8 cellular contexts compared by ENCODE assay signal in the genomic region with DNA sequence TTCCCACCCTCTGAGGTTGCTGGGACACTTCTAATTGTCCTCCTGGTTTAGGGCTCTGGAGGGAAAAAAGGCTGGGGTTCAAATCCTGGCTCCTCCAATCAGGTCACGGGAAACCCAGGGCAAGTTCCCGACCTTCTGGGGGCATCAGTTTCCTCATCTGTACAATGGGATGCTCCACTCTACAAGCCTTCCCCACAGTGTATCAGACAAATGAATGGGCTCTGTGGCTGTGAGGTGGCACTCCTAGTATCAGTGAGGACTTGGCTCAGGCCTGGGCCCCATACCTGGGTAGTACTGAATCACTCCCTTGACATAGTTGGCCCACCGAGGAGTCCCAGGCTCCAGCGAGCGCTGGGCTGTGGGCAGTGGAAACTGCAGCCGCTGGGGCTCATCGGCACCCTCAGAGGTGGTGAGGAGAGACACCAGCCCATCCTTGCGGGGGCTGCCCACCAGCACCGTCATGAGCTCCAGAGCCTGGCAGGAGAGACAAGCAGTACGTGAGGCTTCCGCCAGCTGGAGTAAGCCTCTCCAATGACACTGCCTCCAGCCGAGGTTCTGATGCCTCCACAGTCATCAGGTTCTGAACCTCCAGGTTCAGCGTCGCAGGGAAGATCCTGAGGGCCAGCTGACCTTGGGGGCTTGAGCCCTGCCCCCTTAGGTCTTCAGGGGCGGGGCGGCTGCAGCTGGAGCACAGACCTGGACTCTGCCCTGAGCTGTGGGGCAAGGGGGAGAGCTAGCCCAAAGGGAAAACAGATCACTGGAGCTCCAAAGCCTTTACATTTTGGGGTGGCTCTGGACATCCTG. TPM values are rescaled to one million over a fixed set of nuclear protein-coding genes. Genes with fewer than 3 reads are reported as not detected.
DNase-seq lines count a peak whose midpoint lies in the region; ATAC-seq and TF ChIP-seq lines count a peak whose summit lies in the region.

No MANE protein-coding gene starts in this region.

- H3K9me3 Mint-ChIP-seq in H9 (no peaks in the 10 kb centered on the region), activated B cell treated with CpG ODN at 0.5 μM for 24 hours (no peaks in the 10 kb centered on the region)

- H2BK20ac ChIP-seq in H9 (ENCODE audit: low read depth, low read length, poor library complexity, severe bottlenecking) = no peak overlapping the region

- no peak overlapping the region for H3T11ph ChIP-seq in H9 (ENCODE audit: low read length)

- H3K4me3 ChIP-seq in iPS DF 6.9 (ENCODE audit: low read length) (peak overlapping the region; percentile 58; the same call in 1 of the 2 replicates), smooth muscle cell (peak overlapping the region; percentile 75)

- no peak overlapping the region for H4K91ac ChIP-seq in H9 (ENCODE audit: insufficient read length, low read depth, low read length)

- H4K5ac ChIP-seq in H9 (ENCODE audit: insufficient read length, low read depth, low read length) = no peak overlapping the region

- H3K4me3 Mint-ChIP-seq in H9 (peak overlapping the region; percentile 64 to 80), activated B cell treated with CpG ODN at 0.5 μM for 24 hours (peak overlapping the region; percentile 81)

- H3K27ac ChIP-seq in H9 (ENCODE audit: insufficient read length, low read depth, low read length) (no peak overlapping the region), iPS DF 6.9 (ENCODE audit: low read length) (no peak overlapping the region), smooth muscle cell (ENCODE audit: low read depth) (no peak overlapping the region)

- TF ChIP-seq CTCF in H9 (conservative IDR thresholded peaks at IDR 0.05) (no peak), activated B cell treated with CpG ODN at 0.5 μM for 24 hours (IDR thresholded peaks at IDR 0.05) (no peak), smooth muscle cell (IDR thresholded peaks at IDR 0.05; ENCODE audit: borderline replicate concordance, insufficient read depth, poor library complexity, severe bottlenecking) (no peak)

- no CpG with 5 or more reads among the region's 16 CpGs for WGBS in H9 (ENCODE audit: extremely low coverage, insufficient read length, low lambda C conversion rate)
- no CpG with 5 or more reads among the region's 16 CpGs for WGBS in iPS DF 6.9 (ENCODE audit: insufficient coverage, insufficient read length)
- 69% methylated on average over 13 of the region's 16 CpGs for WGBS in smooth muscle cell (ENCODE audit: low lambda C conversion rate)

- H3K36me3 ChIP-seq in iPS DF 6.9 (ENCODE audit: control insufficient read depth, insufficient read depth, low read length) (no peaks in the 10 kb centered on the region), smooth muscle cell (ENCODE audit: low read depth) (no peaks in the 10 kb centered on the region)

- H2AFZ ChIP-seq in H9 (ENCODE audit: low read length) = no peak overlapping the region
- H2AFZ ChIP-seq in smooth muscle cell (ENCODE audit: low read depth) = peak overlapping the region; percentile 67

- no peak overlapping the region for H3K9ac ChIP-seq in H9 (ENCODE audit: extremely low read depth, insufficient read length, low read length)
- H3K9ac ChIP-seq in smooth muscle cell (ENCODE audit: low read depth) = peak overlapping the region; percentile 69

- H3K4me2 ChIP-seq in H9 (ENCODE audit: insufficient read depth, insufficient read length, low read length) (peak overlapping the region; percentile 48), smooth muscle cell (peak overlapping the region; percentile 90)

- H2BK5ac ChIP-seq in H9 (ENCODE audit: insufficient read length, low read length) = no peak overlapping the region

- H4K20me1 ChIP-seq in H9 (ENCODE audit: control insufficient read depth, insufficient read depth, insufficient read length) = no peaks in the 10 kb centered on the region
- H4K20me1 ChIP-seq in smooth muscle cell (ENCODE audit: low read depth) = no peaks in the 10 kb centered on the region

- no peak overlapping the region for H2BK12ac ChIP-seq in H9 (ENCODE audit: insufficient read length, low read depth, low read length)

- peaks cover 2% of the 10 kb centered on the region; the same call in 1 of the 2 replicates for H3K27me3 Mint-ChIP-seq in H9 (ENCODE audit: low read depth)
- no peaks in the 10 kb centered on the region for H3K27me3 Mint-ChIP-seq in activated B cell treated with CpG ODN at 0.5 μM for 24 hours

- H3K4me1 ChIP-seq in H9 (ENCODE audit: insufficient read depth, low read length) (no peaks in the 10 kb centered on the region), iPS DF 6.9 (ENCODE audit: control insufficient read depth, insufficient read depth, low read length) (peaks cover 3% of the 10 kb centered on the region), smooth muscle cell (ENCODE audit: low read depth) (peaks cover 8% of the 10 kb centered on the region)

- H2BK15ac ChIP-seq in H9 (ENCODE audit: low read depth, low read length) = no peak overlapping the region

- H3K9me3 ChIP-seq in H9 (ENCODE audit: control insufficient read depth, low read depth, low read length) (no peaks in the 10 kb centered on the region), iPS DF 6.9 (ENCODE audit: control insufficient read depth, insufficient read depth, low read length) (no peaks in the 10 kb centered on the region), smooth muscle cell (replicated peaks; ENCODE audit: low read depth) (no peaks in the 10 kb centered on the region)

- ATAC-seq in activated B cell treated with CpG ODN at 0.5 μM for 24 hours (ENCODE audit: low read depth) (no peak), HG03095 (IDR thresholded peaks at IDR 0.05; ENCODE audit: unreplicated experiment) (no peak), GM21825 (IDR thresholded peaks at IDR 0.05; ENCODE audit: unreplicated experiment) (no peak)

- POLR2A ChIA-PET in activated B cell treated with CpG ODN at 0.5 μM for 24 hours (lab: Charles Lee) = interaction anchor here (0.6 to 8.2 kb wide), 15 partner anchors 10 to 216 kb away, joined by 3 to 91 read pairs (median 5); a partner anchor contains a TSS

- H3K23me2 ChIP-seq in H9 (ENCODE audit: insufficient read length, low read depth, low read length, poor library complexity, severe bottlenecking) = peaks cover 11% of the 10 kb centered on the region

- H3K4me1 Mint-ChIP-seq in H9 (peaks cover 9 to 16% of the 10 kb centered on the region in 2 experiments), activated B cell treated with CpG ODN at 0.5 μM for 24 hours (peaks cover 16% of the 10 kb centered on the region)

- no peak overlapping the region for H3K18ac ChIP-seq in H9 (ENCODE audit: insufficient read length, low read depth, low read length)

- H3K23ac ChIP-seq in H9 (ENCODE audit: insufficient read length, low read depth, low read length) = no peak overlapping the region

- no peaks in the 10 kb centered on the region for H3K79me1 ChIP-seq in H9 (ENCODE audit: insufficient read depth, low read depth, low read length, poor library complexity, severe bottlenecking)

- no peak overlapping the region for H4K8ac ChIP-seq in H9 (replicated peaks; ENCODE audit: insufficient read length, low read depth, low read length)

- intact Hi-C loops in activated B cell treated with CpG ODN at 0.5 μM for 24 hours (cut with micrococcal nuclease) = loop anchor here (1.0 kb wide), 1 partner anchor 63 kb away; no protein-coding TSS in a partner anchor

- H3K14ac ChIP-seq in H9 (ENCODE audit: insufficient read depth, low read length) = no peak overlapping the region

- H2BK120ac ChIP-seq in H9 (ENCODE audit: low read depth, low read length, poor library complexity, severe bottlenecking) = no peak overlapping the region

- H3K27ac Mint-ChIP-seq in H9 (no peak overlapping the region), activated B cell treated with CpG ODN at 0.5 μM for 24 hours (no peak overlapping the region)

- DNase-seq in H9 = peak; percentile 39
- no peak for DNase-seq in activated B cell treated with CpG ODN at 0.5 μM for 24 hours
- no peak for DNase-seq in iPS DF 6.9 (ENCODE audit: low read depth, low spot score)
- DNase-seq in smooth muscle cell (lab: John Stamatoyannopoulos, UW; ENCODE audit: unreplicated experiment) = no peak
- no peak for DNase-seq in kidney tubule cell (ENCODE audit: low spot score)
- DNase-seq in NCI-H1694 treated with DMSO at 0.1 percent for 48 hours (lab: John Stamatoyannopoulos, UW) = no peak

- no peaks in the 10 kb centered on the region for H3K79me2 ChIP-seq in H9 (ENCODE audit: insufficient read depth, low read length)
- no peaks in the 10 kb centered on the region for H3K79me2 ChIP-seq in smooth muscle cell (ENCODE audit: low read depth)

- no peak overlapping the region for H2AK5ac ChIP-seq in H9 (ENCODE audit: insufficient read length, low read length)

- peaks cover 5% of the 10 kb centered on the region for H3F3A ChIP-seq in smooth muscle cell (ENCODE audit: low read depth)

- H3K56ac ChIP-seq in H9 (ENCODE audit: insufficient read length, low read depth, low read length) = no peak overlapping the region

- peaks cover 0 to 6% (median under 1%) of the 10 kb centered on the region in 3 experiments; a peak in 4 of 7 replicates for H3K36me3 Mint-ChIP-seq in H9 (ENCODE audit: insufficient read depth in 1 of 3, low read depth in 3 of 3)
- H3K36me3 Mint-ChIP-seq in activated B cell treated with CpG ODN at 0.5 μM for 24 hours (ENCODE audit: low read depth) = peaks cover 7% of the 10 kb centered on the region

- CTCF ChIA-PET in activated B cell treated with CpG ODN at 0.5 μM for 24 hours (lab: Charles Lee) = interaction anchor here (0.7 to 5.3 kb wide), 8 partner anchors 10 to 131 kb away, joined by 3 to 54 read pairs (median 8); a partner anchor contains a TSS

- no peak overlapping the region for H3K4ac ChIP-seq in H9 (ENCODE audit: low read depth, low read length)

- no peaks in the 10 kb centered on the region for H3K27me3 ChIP-seq in H9 (ENCODE audit: insufficient read depth, low read length)
- H3K27me3 ChIP-seq in iPS DF 6.9 (ENCODE audit: control insufficient read depth, insufficient read depth, low read length) = no peaks in the 10 kb centered on the region
- H3K27me3 ChIP-seq in smooth muscle cell (ENCODE audit: low read depth) = no peaks in the 10 kb centered on the region

RNA-seq across cellular contexts. Expression of a gene that starts 1.2 kb away (rescaled TPM):
- total RNA-seq in H9 (2021) = 36.7 and 38.4 TPM in 2 replicates
- total RNA-seq in activated B cell treated with CpG ODN at 0.5 μM for 24 hours = 14.9 and 22.9 TPM in 2 replicates
- 31.1 and 32.7 TPM in 2 replicates for total RNA-seq in smooth muscle cell
- 88.8 and 108 TPM in 2 replicates for polyA plus RNA-seq in smooth muscle cell

RNA-seq across cellular contexts. Expression of a gene that starts 20.8 kb away (rescaled TPM):
- total RNA-seq in H9 (2021) (35.6 and 36.4 TPM in 2 replicates), activated B cell treated with CpG ODN at 0.5 μM for 24 hours (52.3 and 61.2 TPM in 2 replicates), smooth muscle cell (25.4 and 39.5 TPM in 2 replicates)
- 26.8 and 31.5 TPM in 2 replicates for polyA plus RNA-seq in smooth muscle cell

RNA-seq across cellular contexts. Expression of a gene that starts 42.6 kb away (rescaled TPM):
- total RNA-seq in H9 (2021) = 3.9 and 5.3 TPM in 2 replicates
- 2.1 and 2.2 TPM in 2 replicates for total RNA-seq in activated B cell treated with CpG ODN at 0.5 μM for 24 hours
- 66.0 and 83.8 TPM in 2 replicates for total RNA-seq in smooth muscle cell
- 47.2 and 233 TPM in 2 replicates for polyA plus RNA-seq in smooth muscle cell

Comparison
In these comparisons a context has a peak if more than half of its experiments do, and no peak if none do; other contexts are left out.
1. RNA of a gene that starts 42.6 kb away (total RNA-seq): 66.0 to 83.8 TPM in smooth muscle cell; 3.9 to 5.3 TPM in H9 and 2.1 to 2.2 TPM in activated B cell treated with CpG ODN at 0.5 μM for 24 hours; every median in the first group is over 10 times any median in the second.